In genomic region chr9:106149956-106150355, GRCh38 we compare ENCODE assay signal across 32 cellular contexts.
"Had no signal": no experiment of that assay in that cellular context is flagged by ENCODE, and none has a peak within 500 bp of the region (broad histone marks: within the 10 kb centered on the region; RNA-seq: fewer than 3 reads in every experiment).

No MANE protein-coding gene starts in this region.

- ATAC-seq: activated CD4-positive, alpha-beta T cell treated with anti-CD3 and anti-CD28 coated beads for 36 hours; activated CD4-positive, CD25-positive, alpha-beta regulatory T cell treated with anti-CD3 and anti-CD28 coated beads, Interleukin-2, amount 50 U/mL, for 24 hours; activated CD8-positive, alpha-beta T cell treated with anti-CD3 and anti-CD28 coated beads for 36 hours; activated T-cell treated with anti-CD3 and anti-CD28 coated beads, Interleukin-2, amount 50 U/mL, for 4 hours; body of pancreas; T-cell; T-helper 17 cell; WTC11 had no signal

- H3K27me3 ChIP-seq: adrenal gland, body of pancreas, brain microvascular endothelial cell, breast epithelium had no signal

- H3K27ac ChIP-seq: adrenal gland, body of pancreas, brain microvascular endothelial cell, breast epithelium, WERI-Rb-1 had no signal

- H3K4me3 ChIP-seq: adrenal gland, body of pancreas, breast epithelium had no signal

- H3K9me3 ChIP-seq: adrenal gland, body of pancreas, breast epithelium had no signal

- H3K36me3 ChIP-seq: adrenal gland, brain microvascular endothelial cell, breast epithelium, WERI-Rb-1 had no signal

- H3K9me3 Mint-ChIP-seq: activated CD4-positive, alpha-beta T cell treated with anti-CD3 and anti-CD28 coated beads, Interleukin-2, amount 10 ng/mL, durations not matched to agents 7 days and 5 days; activated naive CD4-positive, alpha-beta T cell treated with anti-CD3 and anti-CD28 coated beads, Interleukin-2, amount 10 ng/mL, durations not matched to agents 7 days and 5 days; activated naive CD4-positive, alpha-beta T cell treated with anti-CD3 and anti-CD28 coated beads, Interleukin-2, amount 50 U/mL, for 24 hours; activated naive CD8-positive, alpha-beta T cell treated with anti-CD3 and anti-CD28 coated beads for 36 hours; activated T-helper 2 cell treated with anti-CD3 and anti-CD28 coated beads, Interferon-gamma antibody, Interleukin-2, Interleukin-4, amounts not matched to agents 10 μg/mL and 5 μg/mL and 100 μg/mL, durations not matched to agents 14 hours and 24 hours and 36 hours had no signal

- H3K27ac Mint-ChIP-seq: activated CD4-positive, alpha-beta memory T cell treated with anti-CD3 and anti-CD28 coated beads for 36 hours; activated CD4-positive, alpha-beta T cell treated with anti-CD3 and anti-CD28 coated beads for 36 hours; activated CD4-positive, alpha-beta T cell treated with anti-CD3 and anti-CD28 coated beads, Interleukin-2, amount 10 ng/mL, durations not matched to agents 7 days and 5 days; activated CD8-positive, alpha-beta T cell treated with anti-CD3 and anti-CD28 coated beads for 36 hours; activated naive CD4-positive, alpha-beta T cell treated with anti-CD3 and anti-CD28 coated beads, Interleukin-2, amount 10 ng/mL, durations not matched to agents 7 days and 5 days; activated naive CD4-positive, alpha-beta T cell treated with anti-CD3 and anti-CD28 coated beads, Interleukin-2, amount 50 U/mL, for 24 hours; activated naive CD8-positive, alpha-beta T cell treated with anti-CD3 and anti-CD28 coated beads for 36 hours; activated T-helper 2 cell treated with anti-CD3 and anti-CD28 coated beads, Interferon-gamma antibody, Interleukin-2, Interleukin-4, amounts not matched to agents 10 μg/mL and 5 μg/mL and 100 μg/mL, durations not matched to agents 14 hours and 24 hours and 36 hours; T-cell; T-helper 17 cell; WTC11 had no signal

- H3K36me3 Mint-ChIP-seq: activated CD4-positive, alpha-beta memory T cell treated with anti-CD3 and anti-CD28 coated beads for 36 hours; activated naive CD4-positive, alpha-beta T cell treated with anti-CD3 and anti-CD28 coated beads, Interleukin-2, amount 10 ng/mL, durations not matched to agents 7 days and 5 days; activated naive CD4-positive, alpha-beta T cell treated with anti-CD3 and anti-CD28 coated beads, Interleukin-2, amount 50 U/mL, for 24 hours; activated naive CD8-positive, alpha-beta T cell treated with anti-CD3 and anti-CD28 coated beads for 36 hours; T-cell; WTC11 had no signal

- DNase-seq: activated CD4-positive, alpha-beta memory T cell treated with anti-CD3 and anti-CD28 coated beads for 36 hours; activated CD4-positive, alpha-beta T cell treated with anti-CD3 and anti-CD28 coated beads for 1 hour; activated CD4-positive, alpha-beta T cell treated with anti-CD3 and anti-CD28 coated beads for 36 hours; activated CD4-positive, alpha-beta T cell treated with anti-CD3 and anti-CD28 coated beads for 48 hours; activated CD4-positive, alpha-beta T cell treated with anti-CD3 and anti-CD28 coated beads, Interleukin-2, amount 10 ng/mL, durations not matched to agents 7 days and 5 days; activated CD4-positive, alpha-beta T cell treated with anti-CD3 and anti-CD28 coated beads, Interleukin-2, amount 50 U/mL, for 4 hours; activated CD4-positive, CD25-positive, alpha-beta regulatory T cell; activated CD8-positive, alpha-beta memory T cell treated with anti-CD3 and anti-CD28 coated beads, Interleukin-2, amount 50 U/mL, for 4 hours; activated CD8-positive, alpha-beta T cell treated with anti-CD3 and anti-CD28 coated beads for 36 hours; activated effector memory CD4-positive, alpha-beta T cell treated with Interleukin-2 at 50 U/mL for 16 hours; activated gamma-delta T cell; activated naive CD4-positive, alpha-beta T cell treated with anti-CD3 and anti-CD28 coated beads, Interleukin-2, amount 10 ng/mL, durations not matched to agents 7 days and 5 days; activated naive CD4-positive, alpha-beta T cell treated with Interleukin-2 at 50 U/mL for 16 hours; activated naive CD8-positive, alpha-beta T cell treated with anti-CD3 and anti-CD28 coated beads for 36 hours; activated T-cell treated with anti-CD3 and anti-CD28 coated beads for 4 hours; activated T-cell treated with anti-CD3 and anti-CD28 coated beads, Interleukin-2, amount 50 U/mL, for 1 hour; activated T-cell treated with anti-CD3 and anti-CD28 coated beads, Interleukin-2, amount 50 U/mL, for 4 hours; adrenal gland; amniotic stem cell; aorta; body of pancreas; brain microvascular endothelial cell; central memory CD4-positive, alpha-beta T cell; T-cell; T-helper 17 cell; T1000; WERI-Rb-1 had no signal

- H3K4me1 ChIP-seq: adrenal gland, body of pancreas, breast epithelium had no signal
